17 cellular contexts compared by ENCODE assay signal in the genomic region with DNA sequence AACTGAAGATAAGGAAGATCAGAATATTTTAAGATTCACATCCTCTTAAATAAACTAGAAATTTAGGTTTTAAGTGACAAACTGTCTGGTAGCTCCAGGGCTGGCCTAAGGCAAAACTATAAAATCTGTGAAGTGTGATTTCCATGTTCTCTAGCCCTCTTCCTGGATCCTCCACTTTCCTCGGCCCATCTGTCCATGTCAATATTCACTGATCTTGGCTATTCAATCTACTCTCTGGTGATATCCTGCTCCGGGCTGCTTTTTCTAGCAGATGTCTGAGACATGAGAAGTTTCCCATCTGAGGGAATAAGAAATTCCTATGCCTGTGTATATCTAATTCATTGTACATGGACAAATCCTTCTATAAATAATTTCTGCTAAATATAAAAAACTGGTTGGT.
DNase-seq lines count a peak whose midpoint lies in the region; ATAC-seq and TF ChIP-seq lines count a peak whose summit lies in the region.
"Had no signal": no experiment of that assay in that cellular context is flagged by ENCODE, and none has a peak within 500 bp of the region (broad histone marks: within the 10 kb centered on the region; RNA-seq: fewer than 3 reads in every experiment).

No MANE protein-coding gene starts in this region.

- ATAC-seq in HG03432 (IDR thresholded peaks at IDR 0.05; ENCODE audit: unreplicated experiment): no peak

- H3K27ac Mint-ChIP-seq in Calu3 (ENCODE audit: unreplicated experiment): peak overlapping the region; percentile 93
- no peak overlapping the region for H3K27ac Mint-ChIP-seq in activated CD4-positive, alpha-beta memory T cell treated with anti-CD3 and anti-CD28 coated beads, Interleukin-2, amount 10 ng/mL, durations not matched to agents 7 days and 5 days
- H3K27ac Mint-ChIP-seq: CD4-positive, CD25-positive, alpha-beta regulatory T cell; HFFc6 had no signal

- peak overlapping the region; percentile 87 for H3K18ac ChIP-seq in mesendoderm (ENCODE audit: low read length)

- no peaks in the 10 kb centered on the region for H3K79me1 ChIP-seq in mesendoderm (ENCODE audit: low read length)

- H2BK120ac ChIP-seq in mesendoderm (ENCODE audit: low read depth, low read length): peak overlapping the region; percentile 82

- H3K4me1 Mint-ChIP-seq in Calu3 (ENCODE audit: low read depth, unreplicated experiment): peaks cover 36% of the 10 kb centered on the region
- H3K4me1 Mint-ChIP-seq in activated CD4-positive, alpha-beta memory T cell treated with anti-CD3 and anti-CD28 coated beads, Interleukin-2, amount 10 ng/mL, durations not matched to agents 7 days and 5 days: no peaks in the 10 kb centered on the region
- H3K4me1 Mint-ChIP-seq: CD4-positive, CD25-positive, alpha-beta regulatory T cell had no signal

- H3K4me1 ChIP-seq in SJCRH30 (peaks cover 15% of the 10 kb centered on the region), mesendoderm (ENCODE audit: control insufficient read depth, low read depth, low read length) (no peaks in the 10 kb centered on the region)
- H3K4me1 ChIP-seq: BLaER1 treated with 17β-estradiol and CSF1 and Interleukin-3, amounts not matched to agents 10 nM and 100 nM had no signal

- no peaks in the 10 kb centered on the region for H3K9me3 ChIP-seq in SJCRH30 (replicated peaks)
- H3K9me3 ChIP-seq: BLaER1 treated with 17β-estradiol and CSF1 and Interleukin-3, amounts not matched to agents 10 nM and 100 nM had no signal

- H3K27me3 Mint-ChIP-seq in Calu3 (ENCODE audit: unreplicated experiment): no peaks in the 10 kb centered on the region
- no peaks in the 10 kb centered on the region for H3K27me3 Mint-ChIP-seq in activated CD4-positive, alpha-beta memory T cell treated with anti-CD3 and anti-CD28 coated beads, Interleukin-2, amount 10 ng/mL, durations not matched to agents 7 days and 5 days
- H3K27me3 Mint-ChIP-seq: CD4-positive, CD25-positive, alpha-beta regulatory T cell had no signal

- peak overlapping the region; percentile 31 for H3K56ac ChIP-seq in mesendoderm (ENCODE audit: low read length)

- no peak for DNase-seq in Calu3
- DNase-seq in NCI-H2171 (lab: John Stamatoyannopoulos, UW): peak; percentile 10
- peak; percentile 78 to 88 for DNase-seq in SJCRH30
- DNase-seq in mesendoderm: no peak
- DNase-seq in NCI-H146 treated with DMSO at 0.1 percent for 48 hours (lab: John Stamatoyannopoulos, UW; ENCODE audit: unreplicated experiment): no peak
- DNase-seq in activated CD4-positive, alpha-beta memory T cell treated with anti-CD3 and anti-CD28 coated beads, Interleukin-2, amount 10 ng/mL, durations not matched to agents 7 days and 5 days: no peak
- no peak for DNase-seq in central memory CD4-positive, alpha-beta T cell
- DNase-seq: ACHN; CD4-positive, CD25-positive, alpha-beta regulatory T cell; DMS153; DMS79 treated with DMSO at 0.1 percent for 48 hours; EL; HCEC 1CT; HFFc6 had no signal

- H3K27me3 ChIP-seq in SJCRH30 (no peaks in the 10 kb centered on the region), mesendoderm (ENCODE audit: insufficient read depth, low read length, poor library complexity) (no peaks in the 10 kb centered on the region)
- H3K27me3 ChIP-seq: BLaER1 treated with 17β-estradiol and CSF1 and Interleukin-3, amounts not matched to agents 10 nM and 100 nM had no signal

- H3K36me3 ChIP-seq in SJCRH30 (no peaks in the 10 kb centered on the region), mesendoderm (ENCODE audit: control insufficient read depth, insufficient read depth, low read length) (no peaks in the 10 kb centered on the region)
- H3K36me3 ChIP-seq: BLaER1 treated with 17β-estradiol and CSF1 and Interleukin-3, amounts not matched to agents 10 nM and 100 nM had no signal

- H2BK15ac ChIP-seq in mesendoderm (replicated peaks; ENCODE audit: low read depth): no peak overlapping the region

- TF ChIP-seq CTCF in Calu3 (IDR thresholded peaks at IDR 0.05; ENCODE audit: unreplicated experiment): no peak

- no peak overlapping the region for H3K9ac ChIP-seq in mesendoderm (ENCODE audit: low read length)
- H3K9ac ChIP-seq: BLaER1 treated with 17β-estradiol and CSF1 and Interleukin-3, amounts not matched to agents 10 nM and 100 nM had no signal

- H3K23ac ChIP-seq in mesendoderm (ENCODE audit: low read length): no peak overlapping the region

- H3K79me2 ChIP-seq in mesendoderm (ENCODE audit: control insufficient read depth, insufficient read depth, low read length): no peaks in the 10 kb centered on the region

- H3K36me3 Mint-ChIP-seq in Calu3 (ENCODE audit: insufficient read depth, unreplicated experiment): peaks cover 13% of the 10 kb centered on the region
- no peaks in the 10 kb centered on the region for H3K36me3 Mint-ChIP-seq in activated CD4-positive, alpha-beta memory T cell treated with anti-CD3 and anti-CD28 coated beads, Interleukin-2, amount 10 ng/mL, durations not matched to agents 7 days and 5 days (ENCODE audit: low read depth)
- H3K36me3 Mint-ChIP-seq: CD4-positive, CD25-positive, alpha-beta regulatory T cell had no signal

- H3K4me3 Mint-ChIP-seq in Calu3 (ENCODE audit: low read depth, unreplicated experiment): no peak overlapping the region
- H3K4me3 Mint-ChIP-seq in activated CD4-positive, alpha-beta memory T cell treated with anti-CD3 and anti-CD28 coated beads, Interleukin-2, amount 10 ng/mL, durations not matched to agents 7 days and 5 days: no peak overlapping the region
- H3K4me3 Mint-ChIP-seq: CD4-positive, CD25-positive, alpha-beta regulatory T cell; HFFc6 had no signal

- POLR2A ChIA-PET in activated CD4-positive, alpha-beta memory T cell treated with anti-CD3 and anti-CD28 coated beads, Interleukin-2, amount 10 ng/mL, durations not matched to agents 7 days and 5 days (lab: Charles Lee): no interaction called here

- H4K8ac ChIP-seq in mesendoderm (ENCODE audit: low read depth, low read length): peak overlapping the region; percentile 56

- peak overlapping the region; percentile 94 for H3K4ac ChIP-seq in mesendoderm (ENCODE audit: low read depth, low read length)

- H3K4me3 ChIP-seq in SJCRH30 (no peak overlapping the region), mesendoderm (ENCODE audit: low read length) (no peak overlapping the region)
- H3K4me3 ChIP-seq: BLaER1 treated with 17β-estradiol and CSF1 and Interleukin-3, amounts not matched to agents 10 nM and 100 nM had no signal

- H2BK5ac ChIP-seq in mesendoderm (ENCODE audit: low read length): peak overlapping the region; percentile 37

- H3K9me3 Mint-ChIP-seq in Calu3 (ENCODE audit: low read depth, unreplicated experiment): no peaks in the 10 kb centered on the region
- peaks cover under 1% of the 10 kb centered on the region for H3K9me3 Mint-ChIP-seq in activated CD4-positive, alpha-beta memory T cell treated with anti-CD3 and anti-CD28 coated beads, Interleukin-2, amount 10 ng/mL, durations not matched to agents 7 days and 5 days

- CTCF ChIA-PET in Calu3 (lab: Charles Lee): no interaction called here
- CTCF ChIA-PET in activated CD4-positive, alpha-beta memory T cell treated with anti-CD3 and anti-CD28 coated beads, Interleukin-2, amount 10 ng/mL, durations not matched to agents 7 days and 5 days (lab: Charles Lee): no interaction called here

- BruUV-seq in Calu3 (replicated peaks; lab: Mats Ljungman, UMichigan): no TSS peak

- intact Hi-C loops in Calu3 (cut with micrococcal nuclease; ENCODE audit: unreplicated experiment): loop anchor here (5.0 to 10.0 kb wide), 2 partner anchors 60 to 122 kb away; no protein-coding TSS in a partner anchor

- no peak overlapping the region for H4K5ac ChIP-seq in mesendoderm (ENCODE audit: low read length)

- no CpG with 5 or more reads among the region's 2 CpGs for WGBS in mesendoderm (ENCODE audit: extremely low coverage, insufficient coverage, low lambda C conversion rate)

- no peak overlapping the region for H3K4me2 ChIP-seq in mesendoderm (ENCODE audit: low read length)
- H3K4me2 ChIP-seq: BLaER1 treated with 17β-estradiol and CSF1 and Interleukin-3, amounts not matched to agents 10 nM and 100 nM had no signal

- peak overlapping the region; percentile 28; the same call in 1 of the 2 replicates for H3K27ac ChIP-seq in SJCRH30
- no peak overlapping the region for H3K27ac ChIP-seq in mesendoderm (ENCODE audit: low read depth, low read length)
- H3K27ac ChIP-seq: BLaER1 treated with 17β-estradiol and CSF1 and Interleukin-3, amounts not matched to agents 10 nM and 100 nM; HL-60 had no signal

- H2AK5ac ChIP-seq in mesendoderm (ENCODE audit: low read length): no peak overlapping the region

Comparison
In these comparisons a context has a peak if more than half of its experiments do, and no peak if none do; other contexts are left out.
1. DNase-seq: peak in NCI-H2171 (single experiment) and SJCRH30 (2 of 2); none in Calu3 (single experiment), mesendoderm (single experiment), NCI-H146 treated with DMSO at 0.1 percent for 48 hours (single experiment), activated CD4-positive, alpha-beta memory T cell treated with anti-CD3 and anti-CD28 coated beads, Interleukin-2, amount 10 ng/mL, durations not matched to agents 7 days and 5 days (single experiment) and central memory CD4-positive, alpha-beta T cell (single experiment).